In the genomic region with DNA sequence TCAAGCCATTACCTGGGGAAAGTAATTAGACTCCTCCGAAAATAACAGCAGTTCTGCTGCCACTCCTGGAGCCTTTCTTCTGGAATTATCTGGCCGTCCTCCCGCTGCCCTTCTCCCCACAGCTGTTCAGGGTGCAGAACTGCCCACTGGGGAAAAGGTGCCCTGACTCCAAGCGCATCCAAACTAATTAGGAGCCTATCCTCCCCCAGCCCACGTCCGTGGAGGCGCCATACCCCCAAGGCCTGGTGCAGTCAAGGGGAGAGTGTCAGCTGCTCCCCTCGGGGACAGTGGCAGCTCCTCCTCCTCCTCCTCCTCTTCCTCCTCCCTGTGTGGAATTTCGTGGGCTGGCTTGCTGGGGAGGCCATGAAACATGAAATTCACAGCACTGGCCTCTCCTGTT, we compare ENCODE assay signal across 13 cellular contexts.
A peak's percentile ranks its signal among the peaks of the same experiment; 100 is the strongest.
DNase-seq lines count a peak whose midpoint lies in the region; ATAC-seq and TF ChIP-seq lines count a peak whose summit lies in the region.
"Had no signal": no experiment of that assay in that cellular context is flagged by ENCODE, and none has a peak within 500 bp of the region (broad histone marks: within the 10 kb centered on the region; RNA-seq: fewer than 3 reads in every experiment).

No MANE protein-coding gene starts in this region.

- CTCF ChIA-PET in CD4-positive, alpha-beta T cell (lab: Charles Lee) = no interaction called here

- peak overlapping the region; percentile 59 for H3K4me3 ChIP-seq in GM12864 (ENCODE audit: low read depth, low read length)
- H3K4me3 ChIP-seq in Loucy (ENCODE audit: low read length, poor library complexity, severe bottlenecking) = peak overlapping the region; percentile 2
- no peak overlapping the region for H3K4me3 ChIP-seq in mucosa of descending colon

- H3K4me3 Mint-ChIP-seq in CD4-positive, alpha-beta T cell = no peak overlapping the region
- H3K4me3 Mint-ChIP-seq: activated T-cell treated with anti-CD3 and anti-CD28 coated beads, Interleukin-2, amount 50 U/mL, for 4 hours; stimulated activated naive CD8-positive, alpha-beta T cell treated with anti-CD3 and anti-CD28 coated beads, Interleukin-15, Interleukin-2, amounts not matched to agents 100 ng/mL and 50 ng/mL, for 24 hours had no signal

- H3K27me3 Mint-ChIP-seq in CD4-positive, alpha-beta T cell = no peaks in the 10 kb centered on the region
- H3K27me3 Mint-ChIP-seq: stimulated activated naive CD8-positive, alpha-beta T cell treated with anti-CD3 and anti-CD28 coated beads, Interleukin-15, Interleukin-2, amounts not matched to agents 100 ng/mL and 50 ng/mL, for 24 hours had no signal

- peak overlapping the region; percentile 21 for H3K9ac ChIP-seq in Loucy (ENCODE audit: low read depth, low read length, poor library complexity, severe bottlenecking)

- H3K9me3 ChIP-seq in Loucy (ENCODE audit: insufficient read depth, low read depth, low read length) = no peaks in the 10 kb centered on the region
- H3K9me3 ChIP-seq in mucosa of descending colon = no peaks in the 10 kb centered on the region
- no peaks in the 10 kb centered on the region for H3K9me3 ChIP-seq in CD4-positive, alpha-beta T cell (ENCODE audit: control insufficient read depth, low read length)

- TF ChIP-seq CTCF in GM12864 (IDR thresholded peaks at IDR 0.05; ENCODE audit: low read depth, low read length, missing control alignments) = no peak
- TF ChIP-seq CTCF in Loucy (conservative IDR thresholded peaks at IDR 0.05; ENCODE audit: low read length) = no peak
- TF ChIP-seq CTCF in mucosa of descending colon (IDR thresholded peaks at IDR 0.05) = no peak
- TF ChIP-seq CTCF in CD4-positive, alpha-beta T cell (IDR thresholded peaks at IDR 0.05) = no peak

- H3K36me3 Mint-ChIP-seq in CD4-positive, alpha-beta T cell (ENCODE audit: low read depth) = no peaks in the 10 kb centered on the region

- H3K27ac Mint-ChIP-seq in CD4-positive, alpha-beta T cell = no peak overlapping the region
- H3K27ac Mint-ChIP-seq: stimulated activated naive CD8-positive, alpha-beta T cell treated with anti-CD3 and anti-CD28 coated beads, Interleukin-15, Interleukin-2, amounts not matched to agents 100 ng/mL and 50 ng/mL, for 24 hours had no signal

- POLR2A ChIA-PET in CD4-positive, alpha-beta T cell (lab: Charles Lee) = no interaction called here

- H3K4me1 Mint-ChIP-seq in CD4-positive, alpha-beta T cell (ENCODE audit: low read depth) = no peaks in the 10 kb centered on the region

- peak overlapping the region; percentile 35 for H3K4me2 ChIP-seq in Loucy (ENCODE audit: low read depth, low read length, poor library complexity, severe bottlenecking)

- H3K79me2 ChIP-seq in Loucy (ENCODE audit: insufficient read depth, low read length) = peaks cover 47% of the 10 kb centered on the region; the same call in 1 of the 2 replicates

- DNase-seq in GM12864 (ENCODE audit: low read depth) (no peak), mucosa of descending colon (peak in 2 of 3 donors; percentile 18 to 41), NCI-H146 treated with DMSO at 0.1 percent for 48 hours (lab: John Stamatoyannopoulos, UW; ENCODE audit: unreplicated experiment) (no peak), SK-N-DZ (ENCODE audit: low spot score) (no peak)
- no peak for DNase-seq in effector CD8-positive, alpha-beta T cell (lab: John Stamatoyannopoulos, UW)
- DNase-seq in CD4-positive, alpha-beta T cell = no peak
- DNase-seq: activated T-cell treated with anti-CD3 and anti-CD28 coated beads, Interleukin-2, amount 50 U/mL, for 4 hours; amygdala; dermis blood vessel endothelial cell; MM.1S had no signal

- no peak overlapping the region for H3K27ac ChIP-seq in CD4-positive, alpha-beta T cell (ENCODE audit: low read depth, low read length)

- H3K27me3 ChIP-seq in Loucy (ENCODE audit: insufficient read depth, low read length, poor library complexity, severe bottlenecking) = no peaks in the 10 kb centered on the region
- no peaks in the 10 kb centered on the region for H3K27me3 ChIP-seq in CD4-positive, alpha-beta T cell (ENCODE audit: control insufficient read depth, insufficient read depth, low read length)

- intact Hi-C loops in mucosa of descending colon (cut with DNase I, micrococcal nuclease) = no loop called here
- intact Hi-C loops in CD4-positive, alpha-beta T cell (cut with DNase I, micrococcal nuclease) = no loop called here

- H3F3A ChIP-seq in Loucy (ENCODE audit: low read depth) = no peaks in the 10 kb centered on the region

- H2AFZ ChIP-seq in Loucy (ENCODE audit: low read length) = no peak overlapping the region

- no peaks in the 10 kb centered on the region for H3K9me3 Mint-ChIP-seq in CD4-positive, alpha-beta T cell
- H3K9me3 Mint-ChIP-seq: activated T-cell treated with anti-CD3 and anti-CD28 coated beads, Interleukin-2, amount 50 U/mL, for 4 hours; stimulated activated naive CD8-positive, alpha-beta T cell treated with anti-CD3 and anti-CD28 coated beads, Interleukin-15, Interleukin-2, amounts not matched to agents 100 ng/mL and 50 ng/mL, for 24 hours had no signal

- H3K4me1 ChIP-seq in Loucy (ENCODE audit: insufficient read depth, low read length, poor library complexity, severe bottlenecking) (peaks cover 34% of the 10 kb centered on the region), mucosa of descending colon (ENCODE audit: low read depth) (no peaks in the 10 kb centered on the region)

- ATAC-seq in GM21529 (IDR thresholded peaks at IDR 0.05; ENCODE audit: unreplicated experiment) (peak; percentile 16), mucosa of descending colon (no peak)
- no peak for ATAC-seq in CD4-positive, alpha-beta T cell (ENCODE audit: poor library complexity)
- ATAC-seq: activated T-cell treated with anti-CD3 and anti-CD28 coated beads, Interleukin-2, amount 50 U/mL, for 4 hours had no signal

- H3K36me3 ChIP-seq in Loucy (ENCODE audit: insufficient read depth, low read length) = no peaks in the 10 kb centered on the region; the same call in 1 of the 2 replicates
- H3K36me3 ChIP-seq in mucosa of descending colon (ENCODE audit: low read depth) = no peaks in the 10 kb centered on the region

- no peaks in the 10 kb centered on the region for H3K9me2 ChIP-seq in Loucy (replicated peaks; ENCODE audit: low read depth, low read length)

- peaks cover 4% of the 10 kb centered on the region for H4K20me1 ChIP-seq in Loucy (ENCODE audit: insufficient read depth, low read length, poor library complexity, severe bottlenecking)

Comparison
In these comparisons a context has a peak if more than half of its experiments do, and no peak if none do; other contexts are left out.
1. DNase-seq: peak in mucosa of descending colon (2 of 3); none in GM12864 (single experiment), NCI-H146 treated with DMSO at 0.1 percent for 48 hours (single experiment), SK-N-DZ (single experiment), effector CD8-positive, alpha-beta T cell (single experiment) and CD4-positive, alpha-beta T cell (0 of 10).